ENCODE assay signal across 8 cellular contexts in genomic region chr7:100867040-100867795, GRCh38. TPM values are rescaled to one million over a fixed set of nuclear protein-coding genes. Genes with fewer than 3 reads are reported as not detected.
DNase-seq lines count a peak whose midpoint lies in the region; ATAC-seq and TF ChIP-seq lines count a peak whose summit lies in the region.

TRIP6 (plus strand) TSS chr7:100867387; CDS start chr7:100867498, 111 bp downstream.

- DNase-seq in DMS 273 (lab: John Stamatoyannopoulos, UW; ENCODE audit: unreplicated experiment) (peak; percentile 87), SKM-1 treated with dmso at 0.1 percent for 144 hours (lab: John Stamatoyannopoulos, UW; ENCODE audit: unreplicated experiment) (peak; percentile 69), astrocyte of the spinal cord (ENCODE audit: low read depth, low spot score) (peak; percentile 96), hepatic stellate cell (ENCODE audit: low spot score) (peak; percentile 99), pulmonary artery endothelial cell (ENCODE audit: low read depth, low spot score) (no peak)

- ATAC-seq in HG02798 (IDR thresholded peaks at IDR 0.05; ENCODE audit: poor library complexity, unreplicated experiment) (peak; percentile 59), HG03469 (IDR thresholded peaks at IDR 0.05; ENCODE audit: unreplicated experiment) (no peak), GM21737 (IDR thresholded peaks at IDR 0.05; ENCODE audit: unreplicated experiment) (no peak)

- H3K4me3 ChIP-seq in astrocyte of the spinal cord (ENCODE audit: low read depth, low read length) = peak within 1 kb of the TSS; percentile 93

- TF ChIP-seq CTCF in astrocyte of the spinal cord (IDR thresholded peaks at IDR 0.05; ENCODE audit: low read depth, low read length) = no peak

- in situ Hi-C loops in astrocyte of the spinal cord (cut with HindIII; ENCODE audit: low sequenced_read_pairs) = no loop called here

RNA-seq across cellular contexts. Expression of gene TRIP6, which starts in this region (rescaled TPM):
- total RNA-seq in pulmonary artery endothelial cell = 61.0 and 71.8 TPM in 2 replicates
